ENCODE assay signal across 8 cellular contexts in genomic region chr9:116686135-116686534, GRCh38. TPM values are rescaled to one million over a fixed set of nuclear protein-coding genes. Genes with fewer than 3 reads are reported as not detected.
DNase-seq lines count a peak whose midpoint lies in the region; ATAC-seq and TF ChIP-seq lines count a peak whose summit lies in the region.

No MANE protein-coding gene starts in this region.

- no peak for ATAC-seq in activated T-cell treated with anti-CD3 and anti-CD28 coated beads, Interleukin-2, amount 50 U/mL, for 72 hours (replicated peaks in 1 of 2)
- ATAC-seq in Panc1 (no peak; the same call in 1 of the 2 replicates), HG03571 (IDR thresholded peaks at IDR 0.05; ENCODE audit: unreplicated experiment) (no peak), GM21529 (IDR thresholded peaks at IDR 0.05; ENCODE audit: unreplicated experiment) (no peak)
- no peak for ATAC-seq in stimulated activated effector memory CD8-positive, alpha-beta T cell treated with anti-CD3 and anti-CD28 coated beads, Interleukin-12 subunit alpha, Interleukin-12 subunit beta, amount 100 ng/mL, for 72 hours

- DNase-seq in activated T-cell treated with anti-CD3 and anti-CD28 coated beads, Interleukin-2, amount 50 U/mL, for 72 hours = no peak
- DNase-seq in activated T-cell treated with anti-CD3 and anti-CD28 coated beads, Interleukin-2, amount 50 U/mL, for 1 hour = no peak
- DNase-seq in Panc1 (ENCODE audit: low read depth, low spot score) (no peak), foreskin fibroblast (no peak), NCI-H446 (lab: John Stamatoyannopoulos, UW) (no peak)
- DNase-seq in stimulated activated effector memory CD8-positive, alpha-beta T cell treated with anti-CD3 and anti-CD28 coated beads, Interleukin-12 subunit alpha, Interleukin-12 subunit beta, amount 100 ng/mL, for 72 hours (ENCODE audit: low spot score in 2 of 2) = no peak

- TF ChIP-seq CTCF in Panc1 (IDR thresholded peaks at IDR 0.05) (no peak), foreskin fibroblast (IDR thresholded peaks at IDR 0.05; ENCODE audit: low read depth, low read length) (no peak)

- intact Hi-C loops in Panc1 (cut with micrococcal nuclease; ENCODE audit: unreplicated experiment) = no loop called here

- no peaks in the 10 kb centered on the region for H3K27me3 Mint-ChIP-seq in activated T-cell treated with anti-CD3 and anti-CD28 coated beads, Interleukin-2, amount 50 U/mL, for 72 hours (ENCODE audit: low read depth)

- no peaks in the 10 kb centered on the region for H3K27me3 ChIP-seq in Panc1 (ENCODE audit: control insufficient read depth, insufficient read depth, low read length)

- peak overlapping the region; percentile 90 for H3K27ac Mint-ChIP-seq in activated T-cell treated with anti-CD3 and anti-CD28 coated beads, Interleukin-2, amount 50 U/mL, for 72 hours
- peak overlapping the region; percentile 87 for H3K27ac Mint-ChIP-seq in stimulated activated effector memory CD8-positive, alpha-beta T cell treated with anti-CD3 and anti-CD28 coated beads, Interleukin-12 subunit alpha, Interleukin-12 subunit beta, amount 100 ng/mL, for 72 hours

- H3K36me3 Mint-ChIP-seq in activated T-cell treated with anti-CD3 and anti-CD28 coated beads, Interleukin-2, amount 50 U/mL, for 72 hours (ENCODE audit: insufficient read depth in 2 of 2) = peaks cover 2 to 11% of the 10 kb centered on the region in 2 donors
- peaks cover 7% of the 10 kb centered on the region for H3K36me3 Mint-ChIP-seq in stimulated activated effector memory CD8-positive, alpha-beta T cell treated with anti-CD3 and anti-CD28 coated beads, Interleukin-12 subunit alpha, Interleukin-12 subunit beta, amount 100 ng/mL, for 72 hours

- H3K4me3 ChIP-seq in Panc1 (ENCODE audit: low read depth in 2 of 2, low read length in 2 of 2) (peak overlapping the region; percentile 67 to 85), foreskin fibroblast (ENCODE audit: low read depth in 1 of 2, low read length in 2 of 2) (peak overlapping the region; percentile 67 to 74)

- H3K9me3 ChIP-seq in Panc1 (ENCODE audit: control insufficient read depth, insufficient read depth, low read depth, low read length) = no peaks in the 10 kb centered on the region

- H3K36me3 ChIP-seq in Panc1 (ENCODE audit: control insufficient read depth, insufficient read depth, low read length) = no peaks in the 10 kb centered on the region

- BruUV-seq in Panc1 (replicated peaks; lab: Mats Ljungman, UMichigan) = no TSS peak

- in situ Hi-C loops in Panc1 (cut with HindIII; ENCODE audit: low pct_unique_long_range_greater_than_20kb, low sequenced_read_pairs) = no loop called here

- CTCF ChIA-PET in Panc1 (lab: Charles Lee) = no interaction called here

- H3K4me1 Mint-ChIP-seq in activated T-cell treated with anti-CD3 and anti-CD28 coated beads, Interleukin-2, amount 50 U/mL, for 72 hours (ENCODE audit: low read depth) = peaks cover 43% of the 10 kb centered on the region
- H3K4me1 Mint-ChIP-seq in stimulated activated effector memory CD8-positive, alpha-beta T cell treated with anti-CD3 and anti-CD28 coated beads, Interleukin-12 subunit alpha, Interleukin-12 subunit beta, amount 100 ng/mL, for 72 hours = peaks cover 47% of the 10 kb centered on the region

- peak overlapping the region; percentile 87 for H3K27ac ChIP-seq in Panc1 (ENCODE audit: low read length)

- POLR2A ChIA-PET in Panc1 (lab: Charles Lee) = no interaction called here

- peaks cover 0 to 3% of the 10 kb centered on the region in 2 donors for H3K9me3 Mint-ChIP-seq in activated T-cell treated with anti-CD3 and anti-CD28 coated beads, Interleukin-2, amount 50 U/mL, for 72 hours
- no peaks in the 10 kb centered on the region for H3K9me3 Mint-ChIP-seq in stimulated activated effector memory CD8-positive, alpha-beta T cell treated with anti-CD3 and anti-CD28 coated beads, Interleukin-12 subunit alpha, Interleukin-12 subunit beta, amount 100 ng/mL, for 72 hours

- H3K4me3 Mint-ChIP-seq in activated T-cell treated with anti-CD3 and anti-CD28 coated beads, Interleukin-2, amount 50 U/mL, for 72 hours = peak overlapping the region; percentile 92 to 97
- peak overlapping the region; percentile 84 for H3K4me3 Mint-ChIP-seq in stimulated activated effector memory CD8-positive, alpha-beta T cell treated with anti-CD3 and anti-CD28 coated beads, Interleukin-12 subunit alpha, Interleukin-12 subunit beta, amount 100 ng/mL, for 72 hours

- 0 out of 2 replicates have a peak, but pooled peaks cover 4% of the 10 kb centered on the region for H3K4me1 ChIP-seq in Panc1 (ENCODE audit: control insufficient read depth, insufficient read depth, low read length)

RNA-seq across cellular contexts. Expression of gene TRIM32, which starts 1.0 kb away (rescaled TPM):
- 10 to 100 TPM; 12.6 to 13.6 TPM for total RNA-seq in activated T-cell treated with anti-CD3 and anti-CD28 coated beads, Interleukin-2, amount 50 U/mL, for 72 hours
- 20.2 TPM for total RNA-seq in Panc1 (2021; ENCODE audit: unreplicated experiment)
- 7.4 TPM for polyA plus RNA-seq in Panc1 (2012; ENCODE audit: insufficient read length)
